13 cellular contexts compared by ENCODE assay signal in genomic region chr13:27132538-27132937, GRCh38. TPM values are rescaled to one million over a fixed set of nuclear protein-coding genes. Genes with fewer than 3 reads are reported as not detected.
DNase-seq lines count a peak whose midpoint lies in the region; ATAC-seq, FAIRE-seq and TF ChIP-seq lines count a peak whose summit lies in the region.
"Had no signal": no experiment of that assay in that cellular context is flagged by ENCODE, and none has a peak within 500 bp of the region (broad histone marks: within the 10 kb centered on the region; RNA-seq: fewer than 3 reads in every experiment).

No MANE protein-coding gene starts in this region.

- no peak overlapping the region for H3K9ac ChIP-seq in K562 (ENCODE audit: insufficient read depth in 1 of 2, low read depth in 2 of 2, low read length in 2 of 2)

- H3K27me3 ChIP-seq in K562 (ENCODE audit: control insufficient read depth in 2 of 2, insufficient read depth in 2 of 2, low read length in 2 of 2) (no peaks in the 10 kb centered on the region), heart right ventricle (no peaks in the 10 kb centered on the region)
- H3K27me3 ChIP-seq: Peyer's patch had no signal

- no peak for TF ChIP-seq POLR2A in K562 (conservative IDR thresholded peaks at IDR 0.05)

- POLR2A ChIA-PET in K562 (lab: Yijun Ruan, JAX) = interaction anchor here (0.8 kb wide), 1 partner anchor 9 kb away, joined by 3 read pairs; no protein-coding TSS in a partner anchor

- WGBS in K562 (ENCODE audit: insufficient coverage, low coverage, missing lambda C conversion rate) = 70% methylated on average over 5 of the region's 5 CpGs
- WGBS in heart right ventricle, 2 donors = 83 to 86% methylated on average over 5 of the region's 5 CpGs

- no peak for TF ChIP-seq RAD21 in K562 (CRISPR knock-in tag; conservative IDR thresholded peaks at IDR 0.05 in 1 of 2, IDR thresholded peaks at IDR 0.05 in 1 of 2)

- no peak for TF ChIP-seq EP300 in K562 (IDR thresholded peaks at IDR 0.05; ENCODE audit: low read length)

- DNase-seq in GM13976 (ENCODE audit: low spot score) = peak; percentile 21
- no peak for DNase-seq in K562 (ENCODE audit: extremely low read depth in 1 of 4, low spot score in 3 of 4)
- no peak for DNase-seq in heart right ventricle
- DNase-seq in AG08396 (ENCODE audit: low spot score) = no peak
- DNase-seq in kidney glomerular epithelial cell (lab: John Stamatoyannopoulos, UW) = no peak
- DNase-seq: naive B cell; Peyer's patch; stimulated activated naive CD4-positive, alpha-beta T cell had no signal

- H3K9me3 ChIP-seq in K562 (replicated peaks; ENCODE audit: control insufficient read depth, insufficient read depth, low read depth, low read length) = no peaks in the 10 kb centered on the region
- peaks cover 0 to 18% (median 0%) of the 10 kb centered on the region in 11 donors for H3K9me3 ChIP-seq in heart right ventricle
- H3K9me3 ChIP-seq: Peyer's patch had no signal

- FAIRE-seq in K562 (lab: Jason Lieb, UNC) = peak; percentile 35
- FAIRE-seq: D721Med had no signal

- TF ChIP-seq CTCF in GM13976 (IDR thresholded peaks at IDR 0.05; ENCODE audit: borderline replicate concordance, control extremely low read depth, extremely low read depth, insufficient read depth, missing control alignments) (no peak), K562 (IDR thresholded peaks at IDR 0.05 in 2 of 3, conservative IDR thresholded peaks at IDR 0.05 in 1 of 3; ENCODE audit: insufficient read depth in 2 of 3, low read depth in 1 of 3, low read length in 3 of 3) (no peak), heart right ventricle (IDR thresholded peaks at IDR 0.05) (no peak)

- H3K36me3 ChIP-seq in K562 (ENCODE audit: control insufficient read depth, insufficient read depth, low read length) (no peaks in the 10 kb centered on the region), heart right ventricle (no peaks in the 10 kb centered on the region)
- H3K36me3 ChIP-seq: Peyer's patch had no signal

- peaks cover 95% of the 10 kb centered on the region for H3K79me2 ChIP-seq in K562 (ENCODE audit: control insufficient read depth, insufficient read depth, low read length)

- H3K9me1 ChIP-seq in K562 (ENCODE audit: control insufficient read depth, insufficient read depth, low read length) = no peaks in the 10 kb centered on the region

- no peak overlapping the region for H3K4me2 ChIP-seq in K562 (ENCODE audit: insufficient read depth, low read length)

- BruUV-seq in K562 (replicated peaks; lab: Mats Ljungman, UMichigan) = no TSS peak

- in situ Hi-C loops in GM13976 (cut with MboI; ENCODE audit: low sequenced_read_pairs, unreplicated experiment) = no loop called here
- in situ Hi-C loops in K562 (cut with MboI) = no loop called here

- H4K20me1 ChIP-seq in K562 (replicated peaks; ENCODE audit: control insufficient read depth, insufficient read depth, low read length) = no peaks in the 10 kb centered on the region

- intact Hi-C loops in K562 (cut with micrococcal nuclease) = no loop called here
- intact Hi-C loops in heart right ventricle (cut with DNase I) = loop anchor here in 1 of 10 donors (5.0 kb wide), 1 partner anchor 40 kb away; the partner anchor contains the start of gene USP12

- H2AFZ ChIP-seq in K562 (ENCODE audit: low read depth, low read length) = no peak overlapping the region

- H3K4me3 ChIP-seq in K562 (no peak overlapping the region), heart right ventricle (no peak overlapping the region)
- H3K4me3 ChIP-seq: Peyer's patch had no signal

- peaks cover 3 to 18% of the 10 kb centered on the region in 2 experiments; a peak in 3 of 5 replicates for H3K4me1 ChIP-seq in K562 (replicated peaks in 1 of 2; ENCODE audit: control insufficient read depth in 2 of 2, insufficient read depth in 2 of 2, low read length in 2 of 2)
- peaks cover 0 to 44% (median 24%) of the 10 kb centered on the region in 9 donors for H3K4me1 ChIP-seq in heart right ventricle

- peak; percentile 33 for ATAC-seq in GM19467 (IDR thresholded peaks at IDR 0.05; ENCODE audit: unreplicated experiment)
- ATAC-seq in HG03196 (IDR thresholded peaks at IDR 0.05; ENCODE audit: unreplicated experiment) = peak; percentile 21
- ATAC-seq in K562 = peak; percentile 45
- ATAC-seq in heart right ventricle = no peak
- ATAC-seq in HG02973 (IDR thresholded peaks at IDR 0.05; ENCODE audit: unreplicated experiment) = no peak

- CTCF ChIA-PET in K562 (lab: Yijun Ruan, JAX; ENCODE audit: low intra/inter-chr PET ratio) = no interaction called here

- no peak overlapping the region for H3K27ac ChIP-seq in K562 (ENCODE audit: extremely low read depth, low read depth, low read length)
- no peak overlapping the region for H3K27ac ChIP-seq in heart right ventricle
- H3K27ac ChIP-seq: HL-60, Peyer's patch had no signal

TF ChIP-seq in K562, 482 proteins besides CTCF, POLR2A, EP300 and RAD21:
- TF ChIP-seq STAT5A (IDR thresholded peaks at IDR 0.05; ENCODE audit: borderline replicate concordance, low read length) = no peak
- TF ChIP-seq FOXJ3 (CRISPR knock-in tag; IDR thresholded peaks at IDR 0.05) = no peak
- no peak for TF ChIP-seq ID3 (CRISPR knock-in tag; IDR thresholded peaks at IDR 0.05)
- no peak for TF ChIP-seq ID3 (tag; IDR thresholded peaks at IDR 0.05)
- TF ChIP-seq GTF2B (IDR thresholded peaks at IDR 0.05; ENCODE audit: extremely low read depth, insufficient read length) = no peak
- TF ChIP-seq CBX8 (IDR thresholded peaks at IDR 0.05; ENCODE audit: borderline replicate concordance, extremely low read depth, low read depth, low read length, poor library complexity, severe bottlenecking) = no peak

RNA-seq across cellular contexts. Expression of gene USP12, which starts 39.1 kb away (rescaled TPM):
- total RNA-seq in K562 (2011; cell fraction: chromatin; rRNA removed; ENCODE audit: low replicate concordance) = 13.2 and 38.3 TPM in 2 replicates
- 9.5 and 10.5 TPM in 2 replicates for total RNA-seq in K562 (2011; cell fraction: nucleolus; rRNA removed)
- total RNA-seq in K562 (2011; cell fraction: nucleoplasm; rRNA removed) = 21.6 and 39.0 TPM in 2 replicates
- total RNA-seq in K562 (2014; rRNA removed) = 7.8 and 8.9 TPM in 2 replicates
- 17.2 and 18.1 TPM in 2 replicates for total RNA-seq in K562 (2014; rRNA removed; fragmentation: Illumina TruSeq; extraction: Trizol)
- total RNA-seq in K562 (2015; rRNA removed; fragmentation: Illumina TruSeq; extraction: Trizol) = 11.1 and 13.3 TPM in 2 replicates
- total RNA-seq in K562 (2021) = 12.7 and 13.1 TPM in 2 replicates
- 13.8 and 20.5 TPM in 2 replicates for polyA plus RNA-seq in K562 (2011; rRNA removed)
- polyA plus RNA-seq in K562 (2011; cell fraction: cytosol; rRNA removed) = 2.3 and 4.2 TPM in 2 replicates
- polyA plus RNA-seq in K562 (2011; cell fraction: nucleus; rRNA removed) = 7.5 and 8.8 TPM in 2 replicates
- polyA plus RNA-seq in K562 (2012) = 12.3 and 14.4 TPM in 2 replicates
- polyA plus RNA-seq in K562 (2014; fragmentation: Illumina TruSeq; extraction: Trizol) = 11.7 and 15.3 TPM in 2 replicates
- 1 to 10 TPM; 1.8 to 5.1 TPM for polyA plus RNA-seq in K562 (2014; fragmentation: Nextera tagmentation; extraction: Ambion mirVana)
- 11.0 and 14.0 TPM in 2 replicates for polyA plus RNA-seq in K562 (2014; rRNA removed)
- 18.9 and 19.8 TPM in 2 replicates for polyA minus RNA-seq in K562 (2011; rRNA and poly(A)+ RNA removed)
- polyA minus RNA-seq in K562 (2011; cell fraction: cytosol; rRNA and poly(A)+ RNA removed) = 4.2 and 6.3 TPM in 2 replicates
- 11.3 and 17.3 TPM in 2 replicates for polyA minus RNA-seq in K562 (2011; cell fraction: nucleus; rRNA and poly(A)+ RNA removed)
- total RNA-seq in heart right ventricle = 10 to 100 TPM; 15.4 to 22.9 (median 19.5) TPM
- polyA plus RNA-seq in heart right ventricle = 10 to 100 TPM in 1 of 2 donors, 1 to 10 TPM in 1; 4.3 to 13.9 TPM

Comparison
In these comparisons a context has a peak if more than half of its experiments do, and no peak if none do; other contexts are left out.
1. ATAC-seq: peak in GM19467 (single experiment), HG03196 (single experiment) and K562 (single experiment); none in heart right ventricle (0 of 8) and HG02973 (single experiment).